In genomic region chr16:11034005-11034404, GRCh38 we compare ENCODE assay signal across 12 cellular contexts.
DNase-seq lines count a peak whose midpoint lies in the region; ATAC-seq, FAIRE-seq and TF ChIP-seq lines count a peak whose summit lies in the region.
"Had no signal": no experiment of that assay in that cellular context is flagged by ENCODE, and none has a peak within 500 bp of the region (broad histone marks: within the 10 kb centered on the region; RNA-seq: fewer than 3 reads in every experiment).

No MANE protein-coding gene starts in this region.

- H3K27me3 ChIP-seq in astrocyte (ENCODE audit: insufficient read depth, low read length), result no peaks in the 10 kb centered on the region
- H3K27me3 ChIP-seq in left ventricle myocardium inferior (ENCODE audit: low read depth), result no peaks in the 10 kb centered on the region

- peaks cover 9% of the 10 kb centered on the region for H3K4me1 Mint-ChIP-seq in astrocyte (ENCODE audit: low read depth, unreplicated experiment)
- H3K4me1 Mint-ChIP-seq in stimulated activated naive B cell treated with anti-CD40 and anti-IgM and Interleukin-4, amounts not matched to agents 10 μg/mL and 1 μg/mL and 100 μg/mL, for 72 hours, result peaks cover 11 to 29% of the 10 kb centered on the region in 2 donors

- H3K27ac Mint-ChIP-seq in astrocyte (ENCODE audit: unreplicated experiment), result no peak overlapping the region
- peak overlapping the region; percentile 52 for H3K27ac Mint-ChIP-seq in stimulated activated naive B cell treated with anti-CD40 and anti-IgM and Interleukin-4, amounts not matched to agents 10 μg/mL and 1 μg/mL and 100 μg/mL, for 72 hours
- H3K27ac Mint-ChIP-seq: activated naive CD4-positive, alpha-beta T cell treated with anti-CD3 and anti-CD28 coated beads, Interleukin-2, amount 10 ng/mL, durations not matched to agents 7 days and 5 days had no signal

- H3K9me3 ChIP-seq in astrocyte (ENCODE audit: insufficient read depth, low read depth, low read length), result no peaks in the 10 kb centered on the region
- peaks cover 1% of the 10 kb centered on the region for H3K9me3 ChIP-seq in left ventricle myocardium inferior (replicated peaks)

- H3K4me3 ChIP-seq in HFF-Myc (replicated peaks; ENCODE audit: low read depth, low read length), result no peak overlapping the region
- no peak overlapping the region for H3K4me3 ChIP-seq in astrocyte (ENCODE audit: insufficient read depth, low read depth, low read length)
- no peak overlapping the region for H3K4me3 ChIP-seq in left ventricle myocardium inferior

- no peak overlapping the region for H3K9ac ChIP-seq in astrocyte (ENCODE audit: low read length)

- no peaks in the 10 kb centered on the region for H4K20me1 ChIP-seq in astrocyte (ENCODE audit: insufficient read depth, low read length)

- H3K9me3 Mint-ChIP-seq in astrocyte (ENCODE audit: unreplicated experiment), result peaks cover 11% of the 10 kb centered on the region
- peaks cover 2 to 3% of the 10 kb centered on the region in 2 donors for H3K9me3 Mint-ChIP-seq in stimulated activated naive B cell treated with anti-CD40 and anti-IgM and Interleukin-4, amounts not matched to agents 10 μg/mL and 1 μg/mL and 100 μg/mL, for 72 hours

- H3K4me1 ChIP-seq in astrocyte (ENCODE audit: insufficient read depth, low read length), result peaks cover 3% of the 10 kb centered on the region
- H3K4me1 ChIP-seq in left ventricle myocardium inferior, result peaks cover 63% of the 10 kb centered on the region

- no peak for FAIRE-seq in astrocyte (lab: Jason Lieb, UNC)
- FAIRE-seq: D721Med, GM12891 had no signal

- H3K27ac ChIP-seq in astrocyte (ENCODE audit: low read depth, low read length) (no peak overlapping the region), left ventricle myocardium inferior (replicated peaks) (peak overlapping the region; percentile 86)

- H3K36me3 ChIP-seq in astrocyte (ENCODE audit: insufficient read depth, low read length), result no peaks in the 10 kb centered on the region
- H3K36me3 ChIP-seq in left ventricle myocardium inferior, result peaks cover 22% of the 10 kb centered on the region

- H3K27me3 Mint-ChIP-seq in astrocyte (ENCODE audit: low read depth, unreplicated experiment), result no peaks in the 10 kb centered on the region
- no peaks in the 10 kb centered on the region for H3K27me3 Mint-ChIP-seq in stimulated activated naive B cell treated with anti-CD40 and anti-IgM and Interleukin-4, amounts not matched to agents 10 μg/mL and 1 μg/mL and 100 μg/mL, for 72 hours
- H3K27me3 Mint-ChIP-seq: activated naive CD4-positive, alpha-beta T cell treated with anti-CD3 and anti-CD28 coated beads, Interleukin-2, amount 10 ng/mL, durations not matched to agents 7 days and 5 days had no signal

- intact Hi-C loops in left ventricle myocardium inferior (cut with micrococcal nuclease), result no loop called here

- no peak overlapping the region for H3K4me2 ChIP-seq in astrocyte (ENCODE audit: low read length)

- H2AFZ ChIP-seq in astrocyte (ENCODE audit: low read depth, low read length), result no peak overlapping the region

- no peak for TF ChIP-seq POLR2A in GM18505 (IDR thresholded peaks at IDR 0.05; ENCODE audit: borderline replicate concordance, extremely low read depth, insufficient read depth, insufficient read length)

- H3K36me3 Mint-ChIP-seq in astrocyte (ENCODE audit: low read depth, unreplicated experiment), result peaks cover 67% of the 10 kb centered on the region
- peaks cover 87 to 94% of the 10 kb centered on the region in 2 donors for H3K36me3 Mint-ChIP-seq in stimulated activated naive B cell treated with anti-CD40 and anti-IgM and Interleukin-4, amounts not matched to agents 10 μg/mL and 1 μg/mL and 100 μg/mL, for 72 hours

- TF ChIP-seq CTCF in HFF-Myc (IDR thresholded peaks at IDR 0.05; ENCODE audit: low read depth, low read length, missing control alignments), result no peak
- TF ChIP-seq CTCF in astrocyte (IDR thresholded peaks at IDR 0.05; ENCODE audit: insufficient read depth, low read depth, low read length), result no peak
- TF ChIP-seq CTCF in left ventricle myocardium inferior (IDR thresholded peaks at IDR 0.05; ENCODE audit: borderline replicate concordance), result no peak

- H3K79me2 ChIP-seq in astrocyte (ENCODE audit: insufficient read depth, low read length), result no peaks in the 10 kb centered on the region

- no peak overlapping the region for H3K4me3 Mint-ChIP-seq in astrocyte (ENCODE audit: unreplicated experiment)
- no peak overlapping the region for H3K4me3 Mint-ChIP-seq in stimulated activated naive B cell treated with anti-CD40 and anti-IgM and Interleukin-4, amounts not matched to agents 10 μg/mL and 1 μg/mL and 100 μg/mL, for 72 hours
- H3K4me3 Mint-ChIP-seq: activated naive CD4-positive, alpha-beta T cell treated with anti-CD3 and anti-CD28 coated beads, Interleukin-2, amount 10 ng/mL, durations not matched to agents 7 days and 5 days had no signal

- DNase-seq in HFF-Myc (ENCODE audit: extremely low read depth, low read depth) (peak; percentile 92), astrocyte (ENCODE audit: low read depth) (peak; percentile 69), left ventricle myocardium inferior (no peak), NCI-H1694 treated with DMSO at 0.1 percent for 48 hours (lab: John Stamatoyannopoulos, UW) (no peak), NCI-H2227 treated with DMSO at 0.1 percent for 48 hours (lab: John Stamatoyannopoulos, UW) (no peak), HT-29 (ENCODE audit: low spot score) (no peak)
- DNase-seq in stimulated activated naive B cell treated with anti-CD40 and anti-IgM and Interleukin-4, amounts not matched to agents 10 μg/mL and 1 μg/mL and 100 μg/mL, for 72 hours, result no peak
- DNase-seq: activated CD4-positive, CD25-positive, alpha-beta regulatory T cell; activated naive CD4-positive, alpha-beta T cell treated with anti-CD3 and anti-CD28 coated beads, Interleukin-2, amount 10 ng/mL, durations not matched to agents 7 days and 5 days had no signal

- no peak for ATAC-seq in stimulated activated naive B cell treated with anti-CD40 and anti-IgM and Interleukin-4, amounts not matched to agents 10 μg/mL and 1 μg/mL and 100 μg/mL, for 72 hours (replicated peaks)
- ATAC-seq in GM18505 (IDR thresholded peaks at IDR 0.05; ENCODE audit: unreplicated experiment), result no peak

Comparison
In these comparisons a context has a peak if more than half of its experiments do, and no peak if none do; other contexts are left out.
1. DNase-seq: peak in HFF-Myc (single experiment) and astrocyte (single experiment); none in left ventricle myocardium inferior (single experiment), stimulated activated naive B cell treated with anti-CD40 and anti-IgM and Interleukin-4, amounts not matched to agents 10 μg/mL and 1 μg/mL and 100 μg/mL, for 72 hours (single experiment), NCI-H1694 treated with DMSO at 0.1 percent for 48 hours (single experiment), NCI-H2227 treated with DMSO at 0.1 percent for 48 hours (single experiment) and HT-29 (single experiment).